ENCODE assay signal across 1 cellular context in the genomic region with DNA sequence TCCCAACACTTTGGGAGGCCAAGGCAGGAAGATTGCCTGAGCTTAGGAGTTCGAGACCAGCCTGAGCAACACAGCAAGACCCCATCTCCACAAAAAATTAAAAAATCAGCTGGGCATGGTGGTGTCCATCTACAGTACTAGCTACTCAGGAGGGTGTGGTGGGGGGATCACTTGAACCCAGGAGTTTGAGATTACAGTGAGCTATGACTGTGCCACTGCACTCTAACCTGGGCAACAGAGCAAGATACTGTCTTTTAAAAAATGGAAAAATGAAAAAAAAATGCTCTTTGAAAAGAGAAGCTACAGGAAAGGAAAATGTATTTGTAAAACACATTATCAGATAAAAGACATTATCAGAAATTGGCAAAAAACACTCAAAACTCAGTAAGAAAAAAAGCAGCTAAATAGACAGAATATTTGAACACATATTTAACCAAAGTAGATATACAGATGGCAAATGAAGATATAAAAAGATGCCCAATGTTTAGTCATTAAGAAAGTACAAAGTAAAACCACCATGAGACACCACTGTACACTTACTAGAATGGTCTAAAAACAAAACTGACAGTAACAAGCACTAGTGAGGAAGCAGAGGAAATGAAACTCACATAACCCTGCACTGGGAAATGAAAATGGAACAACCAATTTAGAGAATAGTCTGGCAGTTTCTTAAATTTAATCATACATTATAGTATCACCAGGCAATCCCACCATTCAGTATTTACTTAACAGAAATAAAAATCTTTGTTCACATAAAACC.
A peak's percentile ranks its signal among the peaks of the same experiment; 100 is the strongest.
TF ChIP-seq lines count a peak whose summit lies in the region.

No MANE protein-coding gene starts in this region.

TF ChIP-seq in GM12878, 131 proteins besides CTCF, POLR2A, EP300 and RAD21 (continued from another document):
- TF ChIP-seq, protein P1, sequence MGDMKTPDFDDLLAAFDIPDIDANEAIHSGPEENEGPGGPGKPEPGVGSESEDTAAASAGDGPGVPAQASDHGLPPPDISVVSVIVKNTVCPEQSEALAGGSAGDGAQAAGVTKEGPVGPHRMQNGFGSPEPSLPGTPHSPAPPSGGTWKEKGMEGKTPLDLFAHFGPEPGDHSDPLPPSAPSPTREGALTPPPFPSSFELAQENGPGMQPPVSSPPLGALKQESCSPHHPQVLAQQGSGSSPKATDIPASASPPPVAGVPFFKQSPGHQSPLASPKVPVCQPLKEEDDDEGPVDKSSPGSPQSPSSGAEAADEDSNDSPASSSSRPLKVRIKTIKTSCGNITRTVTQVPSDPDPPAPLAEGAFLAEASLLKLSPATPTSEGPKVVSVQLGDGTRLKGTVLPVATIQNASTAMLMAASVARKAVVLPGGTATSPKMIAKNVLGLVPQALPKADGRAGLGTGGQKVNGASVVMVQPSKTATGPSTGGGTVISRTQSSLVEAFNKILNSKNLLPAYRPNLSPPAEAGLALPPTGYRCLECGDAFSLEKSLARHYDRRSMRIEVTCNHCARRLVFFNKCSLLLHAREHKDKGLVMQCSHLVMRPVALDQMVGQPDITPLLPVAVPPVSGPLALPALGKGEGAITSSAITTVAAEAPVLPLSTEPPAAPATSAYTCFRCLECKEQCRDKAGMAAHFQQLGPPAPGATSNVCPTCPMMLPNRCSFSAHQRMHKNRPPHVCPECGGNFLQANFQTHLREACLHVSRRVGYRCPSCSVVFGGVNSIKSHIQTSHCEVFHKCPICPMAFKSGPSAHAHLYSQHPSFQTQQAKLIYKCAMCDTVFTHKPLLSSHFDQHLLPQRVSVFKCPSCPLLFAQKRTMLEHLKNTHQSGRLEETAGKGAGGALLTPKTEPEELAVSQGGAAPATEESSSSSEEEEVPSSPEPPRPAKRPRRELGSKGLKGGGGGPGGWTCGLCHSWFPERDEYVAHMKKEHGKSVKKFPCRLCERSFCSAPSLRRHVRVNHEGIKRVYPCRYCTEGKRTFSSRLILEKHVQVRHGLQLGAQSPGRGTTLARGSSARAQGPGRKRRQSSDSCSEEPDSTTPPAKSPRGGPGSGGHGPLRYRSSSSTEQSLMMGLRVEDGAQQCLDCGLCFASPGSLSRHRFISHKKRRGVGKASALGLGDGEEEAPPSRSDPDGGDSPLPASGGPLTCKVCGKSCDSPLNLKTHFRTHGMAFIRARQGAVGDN (IDR thresholded peaks at IDR 0.05) = no peak
- TF ChIP-seq IKZF1 (conservative IDR thresholded peaks at IDR 0.05) (peak; percentile 95), MXI1 (IDR thresholded peaks at IDR 0.05; ENCODE audit: low read depth, low read length) (no peak), HCFC1 (IDR thresholded peaks at IDR 0.05; ENCODE audit: low read length) (no peak), CHD4 (IDR thresholded peaks at IDR 0.05) (no peak), NR2F1 (conservative IDR thresholded peaks at IDR 0.05) (peak; percentile 33; the same call in 1 of the 2 replicates), SMC3 (IDR thresholded peaks at IDR 0.05; ENCODE audit: borderline replicate concordance, low read length) (no peak), JUND (IDR thresholded peaks at IDR 0.05; ENCODE audit: low read depth, low read length) (peak; percentile 76; the same call in 1 of the 2 replicates), POLR2AphosphoS2 (IDR thresholded peaks at IDR 0.05; ENCODE audit: low read depth, low read length) (no peak), GABPA (IDR thresholded peaks at IDR 0.05; ENCODE audit: low read depth) (0 out of 2 replicates have a peak, but pooled peaks have one; percentile 32), CHD2 (IDR thresholded peaks at IDR 0.05; ENCODE audit: borderline replicate concordance, low read depth, low read length) (no peak), FOS (IDR thresholded peaks at IDR 0.05; ENCODE audit: borderline replicate concordance, extremely low read depth, insufficient read length) (no peak), SIX5 (IDR thresholded peaks at IDR 0.05; ENCODE audit: low read depth, low read length, severe bottlenecking) (no peak), NFIC (IDR thresholded peaks at IDR 0.05; ENCODE audit: low read depth, low read length) (peak; percentile 93), CEBPB (IDR thresholded peaks at IDR 0.05; ENCODE audit: borderline replicate concordance in 1 of 2, low read depth in 2 of 2, low read length in 2 of 2) (peak in 1 of 2 experiments; percentile 77; a peak in 1 of 4 replicates), KAT2A (conservative IDR thresholded peaks at IDR 0.05; ENCODE audit: control insufficient read depth, low read depth, low read length) (no peak), BMI1 (IDR thresholded peaks at IDR 0.05; ENCODE audit: borderline replicate concordance) (peak; percentile 75), TCF3 (IDR thresholded peaks at IDR 0.05; ENCODE audit: borderline replicate concordance, insufficient read depth, low read depth, low read length) (no peak), RFX5 (IDR thresholded peaks at IDR 0.05; ENCODE audit: low read depth, low read length) (no peak), MEF2B (IDR thresholded peaks at IDR 0.05; ENCODE audit: partially characterized antibody, poor library complexity, severe bottlenecking) (peak; percentile 58), GATAD2B (conservative IDR thresholded peaks at IDR 0.05; ENCODE audit: low read depth) (no peak), SMAD1 (IDR thresholded peaks at IDR 0.05; ENCODE audit: low read depth, partially characterized antibody) (no peak), MEF2A (IDR thresholded peaks at IDR 0.05; ENCODE audit: insufficient read depth, low read depth, low read length) (no peak), BCL11A (IDR thresholded peaks at IDR 0.05; ENCODE audit: low read depth, low read length) (peak; percentile 82), RCOR1 (conservative IDR thresholded peaks at IDR 0.05; ENCODE audit: low read depth, low read length) (0 out of 2 replicates have a peak, but pooled peaks have one; percentile 88)
- TF ChIP-seq, protein P2, sequence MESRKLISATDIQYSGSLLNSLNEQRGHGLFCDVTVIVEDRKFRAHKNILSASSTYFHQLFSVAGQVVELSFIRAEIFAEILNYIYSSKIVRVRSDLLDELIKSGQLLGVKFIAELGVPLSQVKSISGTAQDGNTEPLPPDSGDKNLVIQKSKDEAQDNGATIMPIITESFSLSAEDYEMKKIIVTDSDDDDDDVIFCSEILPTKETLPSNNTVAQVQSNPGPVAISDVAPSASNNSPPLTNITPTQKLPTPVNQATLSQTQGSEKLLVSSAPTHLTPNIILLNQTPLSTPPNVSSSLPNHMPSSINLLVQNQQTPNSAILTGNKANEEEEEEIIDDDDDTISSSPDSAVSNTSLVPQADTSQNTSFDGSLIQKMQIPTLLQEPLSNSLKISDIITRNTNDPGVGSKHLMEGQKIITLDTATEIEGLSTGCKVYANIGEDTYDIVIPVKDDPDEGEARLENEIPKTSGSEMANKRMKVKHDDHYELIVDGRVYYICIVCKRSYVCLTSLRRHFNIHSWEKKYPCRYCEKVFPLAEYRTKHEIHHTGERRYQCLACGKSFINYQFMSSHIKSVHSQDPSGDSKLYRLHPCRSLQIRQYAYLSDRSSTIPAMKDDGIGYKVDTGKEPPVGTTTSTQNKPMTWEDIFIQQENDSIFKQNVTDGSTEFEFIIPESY (IDR thresholded peaks at IDR 0.05) = no peak
- TF ChIP-seq, protein P3, sequence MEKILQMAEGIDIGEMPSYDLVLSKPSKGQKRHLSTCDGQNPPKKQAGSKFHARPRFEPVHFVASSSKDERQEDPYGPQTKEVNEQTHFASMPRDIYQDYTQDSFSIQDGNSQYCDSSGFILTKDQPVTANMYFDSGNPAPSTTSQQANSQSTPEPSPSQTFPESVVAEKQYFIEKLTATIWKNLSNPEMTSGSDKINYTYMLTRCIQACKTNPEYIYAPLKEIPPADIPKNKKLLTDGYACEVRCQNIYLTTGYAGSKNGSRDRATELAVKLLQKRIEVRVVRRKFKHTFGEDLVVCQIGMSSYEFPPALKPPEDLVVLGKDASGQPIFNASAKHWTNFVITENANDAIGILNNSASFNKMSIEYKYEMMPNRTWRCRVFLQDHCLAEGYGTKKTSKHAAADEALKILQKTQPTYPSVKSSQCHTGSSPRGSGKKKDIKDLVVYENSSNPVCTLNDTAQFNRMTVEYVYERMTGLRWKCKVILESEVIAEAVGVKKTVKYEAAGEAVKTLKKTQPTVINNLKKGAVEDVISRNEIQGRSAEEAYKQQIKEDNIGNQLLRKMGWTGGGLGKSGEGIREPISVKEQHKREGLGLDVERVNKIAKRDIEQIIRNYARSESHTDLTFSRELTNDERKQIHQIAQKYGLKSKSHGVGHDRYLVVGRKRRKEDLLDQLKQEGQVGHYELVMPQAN (conservative IDR thresholded peaks at IDR 0.05) = no peak
- TF ChIP-seq, protein P4, sequence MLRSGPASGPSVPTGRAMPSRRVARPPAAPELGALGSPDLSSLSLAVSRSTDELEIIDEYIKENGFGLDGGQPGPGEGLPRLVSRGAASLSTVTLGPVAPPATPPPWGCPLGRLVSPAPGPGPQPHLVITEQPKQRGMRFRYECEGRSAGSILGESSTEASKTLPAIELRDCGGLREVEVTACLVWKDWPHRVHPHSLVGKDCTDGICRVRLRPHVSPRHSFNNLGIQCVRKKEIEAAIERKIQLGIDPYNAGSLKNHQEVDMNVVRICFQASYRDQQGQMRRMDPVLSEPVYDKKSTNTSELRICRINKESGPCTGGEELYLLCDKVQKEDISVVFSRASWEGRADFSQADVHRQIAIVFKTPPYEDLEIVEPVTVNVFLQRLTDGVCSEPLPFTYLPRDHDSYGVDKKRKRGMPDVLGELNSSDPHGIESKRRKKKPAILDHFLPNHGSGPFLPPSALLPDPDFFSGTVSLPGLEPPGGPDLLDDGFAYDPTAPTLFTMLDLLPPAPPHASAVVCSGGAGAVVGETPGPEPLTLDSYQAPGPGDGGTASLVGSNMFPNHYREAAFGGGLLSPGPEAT (IDR thresholded peaks at IDR 0.05; ENCODE audit: low read depth) = peak; percentile 75; the same call in 1 of the 2 replicates
- TF ChIP-seq, protein P5, sequence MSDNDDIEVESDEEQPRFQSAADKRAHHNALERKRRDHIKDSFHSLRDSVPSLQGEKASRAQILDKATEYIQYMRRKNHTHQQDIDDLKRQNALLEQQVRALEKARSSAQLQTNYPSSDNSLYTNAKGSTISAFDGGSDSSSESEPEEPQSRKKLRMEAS (IDR thresholded peaks at IDR 0.05; ENCODE audit: low read depth, low read length) = no peak
